Comparison of ENCODE assay signal across 22 cellular contexts in genomic region chr16:88337021-88337420, GRCh38. TPM values are rescaled to one million over a fixed set of nuclear protein-coding genes. Genes with fewer than 3 reads are reported as not detected.
DNase-seq lines count a peak whose midpoint lies in the region; ATAC-seq, FAIRE-seq and TF ChIP-seq lines count a peak whose summit lies in the region.
"Had no signal": no experiment of that assay in that cellular context is flagged by ENCODE, and none has a peak within 500 bp of the region (broad histone marks: within the 10 kb centered on the region; RNA-seq: fewer than 3 reads in every experiment).

No MANE protein-coding gene starts in this region.

- whole genome bisulfite sequencing in IMR-90 (ENCODE audit: extremely low coverage in 2 of 2, insufficient read length in 1 of 2), 2 experiments: 100% methylated on average over 2 of the region's 8 CpGs; no CpG with 5 or more reads in 1 of the 2 experiments
- WGBS in upper lobe of left lung, 2 donors: 90 to 95% methylated on average over 8 of the region's 8 CpGs

- H3K9ac ChIP-seq in IMR-90 (ENCODE audit: low read depth, low read length) (no peak overlapping the region), astrocyte (ENCODE audit: low read length) (no peak overlapping the region), kidney (ENCODE audit: low read length in 2 of 2) (no peak overlapping the region)
- H3K9ac ChIP-seq: BLaER1 had no signal

- no peak for ATAC-seq in IMR-90 (ENCODE audit: low read depth)
- no peak for ATAC-seq in HG03442 (IDR thresholded peaks at IDR 0.05; ENCODE audit: unreplicated experiment)
- no peak for ATAC-seq in upper lobe of left lung (ENCODE audit: low FRiP score in 2 of 2)
- ATAC-seq: PC-3, T-cell had no signal

- intact Hi-C loops in IMR-90 (cut with micrococcal nuclease): no loop called here
- intact Hi-C loops in kidney (cut with DNase I): no loop called here

- H3K9me3 ChIP-seq in IMR-90 (ENCODE audit: control insufficient read depth, insufficient read depth, low read length) (no peaks in the 10 kb centered on the region), astrocyte (ENCODE audit: insufficient read depth, low read depth, low read length) (peaks cover 6% of the 10 kb centered on the region), kidney (ENCODE audit: control insufficient read depth in 1 of 2, low read length in 2 of 2) (no peaks in the 10 kb centered on the region), upper lobe of left lung (no peaks in the 10 kb centered on the region), WERI-Rb-1 (ENCODE audit: severe bottlenecking) (no peaks in the 10 kb centered on the region)
- H3K9me3 ChIP-seq: BLaER1 had no signal

- H3K36me3 Mint-ChIP-seq in astrocyte (ENCODE audit: low read depth, unreplicated experiment): peaks cover 3% of the 10 kb centered on the region
- H3K36me3 Mint-ChIP-seq: CD4-positive, CD25-positive, alpha-beta regulatory T cell; IgD-negative memory B cell; T-cell had no signal

- 0 out of 2 replicates have a peak overlapping the region, but pooled peaks have one; percentile 9 for H3K18ac ChIP-seq in IMR-90 (ENCODE audit: low read depth, low read length)

- H3K79me2 ChIP-seq in astrocyte (ENCODE audit: insufficient read depth, low read length): no peaks in the 10 kb centered on the region

- no peak overlapping the region for H3K23ac ChIP-seq in IMR-90 (ENCODE audit: low read depth, low read length)

- TF ChIP-seq CTCF in IMR-90 (conservative IDR thresholded peaks at IDR 0.05; ENCODE audit: low read depth, low read length) (no peak), astrocyte (IDR thresholded peaks at IDR 0.05; ENCODE audit: insufficient read depth, low read depth, low read length) (no peak), kidney (IDR thresholded peaks at IDR 0.05; ENCODE audit: borderline replicate concordance, extremely low read depth, insufficient read depth) (no peak), upper lobe of left lung (IDR thresholded peaks at IDR 0.05) (no peak), WERI-Rb-1 (IDR thresholded peaks at IDR 0.05; ENCODE audit: low read depth, low read length) (no peak)

- H2BK15ac ChIP-seq in IMR-90 (ENCODE audit: low read depth, low read length): peak overlapping the region; percentile 97; the same call in 1 of the 3 replicates

- peaks cover 9% of the 10 kb centered on the region for H3K4me1 Mint-ChIP-seq in astrocyte (ENCODE audit: low read depth, unreplicated experiment)
- H3K4me1 Mint-ChIP-seq: IgD-negative memory B cell had no signal

- no peaks in the 10 kb centered on the region for H3K36me3 ChIP-seq in IMR-90 (ENCODE audit: control insufficient read depth, insufficient read depth, low read length)
- no peaks in the 10 kb centered on the region for H3K36me3 ChIP-seq in astrocyte (ENCODE audit: insufficient read depth, low read length)
- no peaks in the 10 kb centered on the region for H3K36me3 ChIP-seq in kidney (ENCODE audit: control insufficient read depth in 1 of 2, insufficient read depth in 2 of 2, low read length in 2 of 2)
- no peaks in the 10 kb centered on the region for H3K36me3 ChIP-seq in upper lobe of left lung
- H3K36me3 ChIP-seq in WERI-Rb-1: no peaks in the 10 kb centered on the region
- H3K36me3 ChIP-seq: BLaER1 had no signal

- no peak for TF ChIP-seq EP300 in upper lobe of left lung (IDR thresholded peaks at IDR 0.05)

- H2BK20ac ChIP-seq in IMR-90 (ENCODE audit: low read depth, low read length): peak overlapping the region; percentile 34; the same call in 1 of the 2 replicates

- H2BK5ac ChIP-seq in IMR-90 (ENCODE audit: low read depth, low read length, poor library complexity, severe bottlenecking): no peak overlapping the region

- H2AK9ac ChIP-seq in IMR-90 (replicated peaks; ENCODE audit: low read depth, low read length, poor library complexity): no peak overlapping the region

- H3K4ac ChIP-seq in IMR-90 (ENCODE audit: low read depth, low read length): peak overlapping the region; percentile 100

- BruUV-seq in IMR-90 (replicated peaks; lab: Mats Ljungman, UMichigan): no TSS peak

- no peak overlapping the region for H3K14ac ChIP-seq in IMR-90 (replicated peaks; ENCODE audit: low read depth, low read length)

- H3K27me3 ChIP-seq in IMR-90 (ENCODE audit: control insufficient read depth, insufficient read depth, low read length) (no peaks in the 10 kb centered on the region), astrocyte (ENCODE audit: insufficient read depth, low read length) (no peaks in the 10 kb centered on the region), upper lobe of left lung (no peaks in the 10 kb centered on the region), WERI-Rb-1 (ENCODE audit: insufficient read depth, low read depth, severe bottlenecking) (no peaks in the 10 kb centered on the region)
- H3K27me3 ChIP-seq: BLaER1 had no signal

- H4K5ac ChIP-seq in IMR-90 (ENCODE audit: low read depth, low read length): 0 out of 2 replicates have a peak overlapping the region, but pooled peaks have one; percentile 5

- H3K4me1 ChIP-seq in IMR-90 (ENCODE audit: control insufficient read depth, insufficient read depth, low read length) (peaks cover 18% of the 10 kb centered on the region), astrocyte (ENCODE audit: insufficient read depth, low read length) (peaks cover 18% of the 10 kb centered on the region), kidney (ENCODE audit: control insufficient read depth in 1 of 2, insufficient read depth in 1 of 2, low read depth in 1 of 2, low read length in 2 of 2) (no peaks in the 10 kb centered on the region), upper lobe of left lung (peaks cover 0 to 5% (median 0%) of the 10 kb centered on the region in 4 donors)

- peaks cover 3% of the 10 kb centered on the region for H3K27me3 Mint-ChIP-seq in astrocyte (ENCODE audit: low read depth, unreplicated experiment)
- H3K27me3 Mint-ChIP-seq: CD4-positive, CD25-positive, alpha-beta regulatory T cell had no signal

- H3K4me3 Mint-ChIP-seq in astrocyte (ENCODE audit: unreplicated experiment): no peak overlapping the region
- H3K4me3 Mint-ChIP-seq: CD4-positive, CD25-positive, alpha-beta regulatory T cell; IgD-negative memory B cell; T-cell had no signal

- H3K4me3 ChIP-seq in IMR-90 (ENCODE audit: insufficient read depth, low read depth, low read length): no peak overlapping the region
- no peak overlapping the region for H3K4me3 ChIP-seq in astrocyte (ENCODE audit: insufficient read depth, low read depth, low read length)
- no peak overlapping the region for H3K4me3 ChIP-seq in kidney (ENCODE audit: low read length in 2 of 2)
- no peak overlapping the region for H3K4me3 ChIP-seq in upper lobe of left lung
- H3K4me3 ChIP-seq in WERI-Rb-1 (ENCODE audit: low read depth, low read length): no peak overlapping the region
- H3K4me3 ChIP-seq: BLaER1 had no signal

- dilution Hi-C loops in IMR-90 (cut with HindIII; ENCODE audit: low sequenced_read_pairs, unreplicated experiment): no loop called here

- no peak overlapping the region for H3K27ac Mint-ChIP-seq in astrocyte (ENCODE audit: unreplicated experiment)
- H3K27ac Mint-ChIP-seq: CD4-positive, CD25-positive, alpha-beta regulatory T cell; IgD-negative memory B cell; T-cell had no signal

- no peak for FAIRE-seq in astrocyte (lab: Jason Lieb, UNC)
- no peak for FAIRE-seq in kidney (lab: Jason Lieb, UNC)
- FAIRE-seq: GM19239 had no signal

- H3K79me1 ChIP-seq in IMR-90 (ENCODE audit: low read depth in 1 of 2, low read length in 2 of 2): peaks cover 4 to 21% of the 10 kb centered on the region in 2 experiments; a peak in 3 of 4 replicates

- TF ChIP-seq POLR2A in IMR-90 (IDR thresholded peaks at IDR 0.05; ENCODE audit: low read depth, low read length) (no peak), upper lobe of left lung (IDR thresholded peaks at IDR 0.05) (no peak)

- H3K9me1 ChIP-seq in IMR-90 (ENCODE audit: insufficient read depth, low read length): peaks cover 34% of the 10 kb centered on the region

- H2BK120ac ChIP-seq in IMR-90 (ENCODE audit: low read depth, low read length): peak overlapping the region; percentile 100; the same call in 1 of the 2 replicates

- TF ChIP-seq RAD21 in IMR-90 (IDR thresholded peaks at IDR 0.05; ENCODE audit: low read length): no peak

- peak overlapping the region; percentile 100; the same call in 1 of the 2 replicates for H2AK5ac ChIP-seq in IMR-90 (ENCODE audit: low read depth, low read length)

- peaks cover 9% of the 10 kb centered on the region for H3K9me3 Mint-ChIP-seq in astrocyte (ENCODE audit: unreplicated experiment)
- H3K9me3 Mint-ChIP-seq: T-cell had no signal

- H3K27ac ChIP-seq in IMR-90 (ENCODE audit: insufficient read depth, low read length): no peak overlapping the region
- no peak overlapping the region for H3K27ac ChIP-seq in astrocyte (ENCODE audit: low read depth, low read length)
- no peak overlapping the region for H3K27ac ChIP-seq in kidney (ENCODE audit: low read depth in 2 of 2, low read length in 2 of 2)
- no peak overlapping the region for H3K27ac ChIP-seq in upper lobe of left lung
- no peak overlapping the region for H3K27ac ChIP-seq in WERI-Rb-1
- H3K27ac ChIP-seq: BLaER1 had no signal

- DNase-seq in Daoy (ENCODE audit: low read depth): peak; percentile 36
- DNase-seq in IMR-90: peak; percentile 10
- DNase-seq in astrocyte (ENCODE audit: low read depth): peak; percentile 62
- DNase-seq in kidney: peak; percentile 6
- DNase-seq in occipital lobe (lab: John Stamatoyannopoulos, UW): no peak
- DNase-seq in upper lobe of left lung: no peak
- DNase-seq in WERI-Rb-1: no peak
- DNase-seq: ACHN; CD4-positive, CD25-positive, alpha-beta regulatory T cell; H7; NCI-H2029; NCI-H446 treated with DMSO at 0.1 percent for 48 hours; NCI-H526; NCI-H82; NK-92 treated with Interleukin-12 subunit alpha and Interleukin-12 subunit beta, amount 100 ng/mL, for 24 hours; PC-3; T-cell had no signal

- H3K4me2 ChIP-seq in IMR-90 (ENCODE audit: low read depth, low read length) (no peak overlapping the region), astrocyte (ENCODE audit: low read length) (no peak overlapping the region)
- H3K4me2 ChIP-seq: BLaER1 had no signal

- H4K20me1 ChIP-seq in IMR-90 (ENCODE audit: insufficient read depth, low read length) (no peaks in the 10 kb centered on the region; the same call in 1 of the 2 replicates), astrocyte (ENCODE audit: insufficient read depth, low read length) (no peaks in the 10 kb centered on the region)
- H4K20me1 ChIP-seq: BLaER1 had no signal

- no peak overlapping the region for H3K56ac ChIP-seq in IMR-90 (ENCODE audit: extremely low read depth, insufficient read depth, low read length)

- in situ Hi-C loops in IMR-90 (cut with MboI; ENCODE audit: low sequenced_read_pairs): no loop called here

- CTCF ChIA-PET in IMR-90 (lab: Yijun Ruan, JAX): no interaction called here

- peak overlapping the region; percentile 100; the same call in 1 of the 2 replicates for H4K91ac ChIP-seq in IMR-90 (ENCODE audit: insufficient read depth, low read depth, low read length)

- POLR2A ChIA-PET in IMR-90 (lab: Charles Lee; ENCODE audit: unreplicated experiment): no interaction called here

- no peak overlapping the region for H4K8ac ChIP-seq in IMR-90 (ENCODE audit: low read depth in 2 of 2, low read length in 2 of 2)

- no peak overlapping the region for H2AFZ ChIP-seq in IMR-90 (replicated peaks; ENCODE audit: low read length, poor library complexity)
- no peak overlapping the region for H2AFZ ChIP-seq in astrocyte (ENCODE audit: low read depth, low read length)

RNA-seq across cellular contexts. Expression of gene ZNF469, which starts 45.7 kb away (rescaled TPM):
- 0.23 and 0.27 TPM in 2 replicates for total RNA-seq in Daoy (2014; rRNA removed; shearing (Covaris generic))
- total RNA-seq in IMR-90 (2012; rRNA removed) (1.1 and 1.4 TPM in 2 replicates), astrocyte (17.7 and 29.4 TPM in 2 replicates), kidney (1.6 TPM), occipital lobe (0.31 TPM), upper lobe of left lung (1 to 10 TPM in 5 of 6 donors, under 1 TPM in 1; 0.98 to 4.2 (median 2.4) TPM)
- polyA plus RNA-seq in IMR-90 (2012; rRNA removed) (13.3 and 16.4 TPM in 2 replicates), kidney (ENCODE audit: insufficient read depth, low read depth, low replicate concordance) (0.09 TPM)
- 5.1 and 8.8 TPM in 2 replicates for polyA plus RNA-seq in IMR-90 (2012; cell fraction: cytosol; rRNA removed)
- 32.3 and 70.4 TPM in 2 replicates for polyA plus RNA-seq in IMR-90 (2012; cell fraction: nucleus; rRNA removed; ENCODE audit: low replicate concordance)
- total RNA-seq: SK-MEL-5 had no signal

Comparison
In these comparisons a context has a peak if more than half of its experiments do, and no peak if none do; other contexts are left out.
1. DNase-seq: peak in Daoy (single experiment), IMR-90 (single experiment), astrocyte (single experiment) and kidney (single experiment); none in occipital lobe (single experiment), upper lobe of left lung (0 of 2) and WERI-Rb-1 (single experiment).